In genomic region chr13:46377554-46377953, GRCh38 we compare ENCODE assay signal across 16 cellular contexts. TPM values are rescaled to one million over a fixed set of nuclear protein-coding genes. Genes with fewer than 3 reads are reported as not detected.
DNase-seq lines count a peak whose midpoint lies in the region; ATAC-seq and TF ChIP-seq lines count a peak whose summit lies in the region.
"Had no signal": no experiment of that assay in that cellular context is flagged by ENCODE, and none has a peak within 500 bp of the region (broad histone marks: within the 10 kb centered on the region; RNA-seq: fewer than 3 reads in every experiment).

No MANE protein-coding gene starts in this region.

- ATAC-seq in GM19395 (IDR thresholded peaks at IDR 0.05; ENCODE audit: unreplicated experiment) (peak; percentile 46), HG02852 (IDR thresholded peaks at IDR 0.05; ENCODE audit: unreplicated experiment) (peak; percentile 42), GM21528 (IDR thresholded peaks at IDR 0.05; ENCODE audit: low FRiP score, unreplicated experiment) (no peak)
- ATAC-seq: naive thymus-derived CD4-positive, alpha-beta T cell; right lobe of liver had no signal

- H3K9me3 ChIP-seq in BLaER1, result 0 out of 2 replicates have a peak, but pooled peaks cover 8% of the 10 kb centered on the region
- H3K9me3 ChIP-seq: right lobe of liver, suprapubic skin had no signal

- no peak overlapping the region for H3K9ac ChIP-seq in BLaER1

- H3K27me3 ChIP-seq in BLaER1 (no peaks in the 10 kb centered on the region), dorsolateral prefrontal cortex (no peaks in the 10 kb centered on the region)
- H3K27me3 ChIP-seq: right lobe of liver, suprapubic skin had no signal

- no peak overlapping the region for H3K27ac ChIP-seq in BLaER1
- H3K27ac ChIP-seq in dorsolateral prefrontal cortex, result no peak overlapping the region
- H3K27ac ChIP-seq: right lobe of liver, suprapubic skin had no signal

- peaks cover 24% of the 10 kb centered on the region for H3K4me1 ChIP-seq in BLaER1
- H3K4me1 ChIP-seq: right lobe of liver, suprapubic skin had no signal

- TF ChIP-seq CTCF in dorsolateral prefrontal cortex (IDR thresholded peaks at IDR 0.05 in 54 of 56, conservative IDR thresholded peaks at IDR 0.05 in 2 of 56; ENCODE audit: low read depth in 1 of 56, partially characterized antibody in 56 of 56), result no peak

- intact Hi-C loops in dorsolateral prefrontal cortex (cut with DNase I), result no loop called here

- H3K4me3 ChIP-seq in BLaER1, result no peak overlapping the region
- H3K4me3 ChIP-seq in dorsolateral prefrontal cortex, result no peak overlapping the region
- H3K4me3 ChIP-seq: right lobe of liver, suprapubic skin had no signal

- DNase-seq in NOMO-1 treated with DMSO at 0.1 percent for 48 hours (lab: John Stamatoyannopoulos, UW; ENCODE audit: unreplicated experiment) (peak; percentile 78), dedifferentiated amniotic fluid mesenchymal stem cell (ENCODE audit: extremely low spot score) (no peak), dorsolateral prefrontal cortex (no peak)
- no peak for DNase-seq in activated CD4-positive, alpha-beta T cell treated with anti-CD3 and anti-CD28 coated beads, Interleukin-2, amount 50 U/mL, for 1 hour
- DNase-seq: activated CD8-positive, alpha-beta memory T cell treated with anti-CD3 and anti-CD28 coated beads for 24 hours; activated naive CD8-positive, alpha-beta T cell treated with anti-CD3 and anti-CD28 coated beads, Interleukin-2, amount 10 ng/mL, durations not matched to agents 7 days and 5 days; cortex of kidney; naive thymus-derived CD4-positive, alpha-beta T cell; NCI-H2081; right lobe of liver; T-helper 2 cell had no signal

- peak overlapping the region; percentile 12; the same call in 1 of the 2 replicates for H3K4me2 ChIP-seq in BLaER1

- H4K20me1 ChIP-seq in BLaER1, result no peaks in the 10 kb centered on the region

- H3K36me3 ChIP-seq in BLaER1, result no peaks in the 10 kb centered on the region
- H3K36me3 ChIP-seq: right lobe of liver, suprapubic skin had no signal

RNA-seq across cellular contexts. Expression of gene RUBCNL, which starts 9.5 kb away (rescaled TPM):
- 10 to 100 TPM in 25 of 120 experiments, 1 to 10 TPM in 95; 2.7 to 14.6 (median 7.8) TPM for total RNA-seq in dorsolateral prefrontal cortex
